24 cellular contexts compared by ENCODE assay signal in genomic region chr7:38878694-38879457, GRCh38.
"Had no signal": no experiment of that assay in that cellular context is flagged by ENCODE, and none has a peak within 500 bp of the region (broad histone marks: within the 10 kb centered on the region; RNA-seq: fewer than 3 reads in every experiment).

No MANE protein-coding gene starts in this region.

- H3K4me3 ChIP-seq: ascending aorta, left ventricle myocardium inferior, ovary, prostate gland, spleen, upper lobe of left lung had no signal

- H3K4me1 ChIP-seq: ascending aorta, prostate gland, upper lobe of left lung had no signal

- H3K36me3 ChIP-seq: ascending aorta, brain microvascular endothelial cell, left ventricle myocardium inferior, ovary, prostate gland, spleen, upper lobe of left lung had no signal

- DNase-seq: activated CD4-positive, alpha-beta T cell treated with anti-CD3 and anti-CD28 coated beads for 1 hour; activated CD4-positive, alpha-beta T cell treated with anti-CD3 and anti-CD28 coated beads, Interleukin-2, amount 50 U/mL, for 1 hour; activated CD8-positive, alpha-beta T cell treated with anti-CD3 and anti-CD28 coated beads, Interleukin-2, amount 10 ng/mL, durations not matched to agents 7 days and 5 days; activated gamma-delta T cell treated with Interleukin-2 at 50 U/mL for 16 hours; activated T-cell treated with anti-CD3 and anti-CD28 coated beads, Interleukin-2, amount 50 U/mL, for 1 hour; brain microvascular endothelial cell; central memory CD4-positive, alpha-beta T cell; dermis blood vessel endothelial cell; effector CD8-positive, alpha-beta T cell; erythroblast; glutamatergic neuron; hypothalamus; left ventricle myocardium inferior; ovary; spleen; stimulated activated CD4-positive, alpha-beta T cell treated with anti-CD3 and anti-CD28 coated beads, Interleukin-4, amount 100 ng/mL, for 1 hour; stimulated activated naive CD4-positive, alpha-beta T cell treated with Interleukin-2 at 50 U/mL for 16 hours; upper lobe of left lung had no signal

- FAIRE-seq: frontal cortex had no signal

- H3K9me3 ChIP-seq: ascending aorta, ovary, prostate gland, spleen, upper lobe of left lung had no signal

- ATAC-seq: activated CD8-positive, alpha-beta T cell treated with anti-CD3 and anti-CD28 coated beads, Interleukin-2, amount 10 ng/mL, durations not matched to agents 7 days and 5 days; activated naive CD4-positive, alpha-beta T cell treated with anti-CD3 and anti-CD28 coated beads, Interleukin-2, amount 50 U/mL, for 72 hours; natural killer cell treated with Interleukin-12 subunit alpha and Interleukin-12 subunit beta and Interleukin-15 and Interleukin-18, amount 100 ng/mL, for 72 hours had no signal

- H3K27ac ChIP-seq: ascending aorta, brain microvascular endothelial cell, left ventricle myocardium inferior, ovary, prostate gland, spleen, upper lobe of left lung, VCaP had no signal

- H3K27me3 ChIP-seq: ascending aorta, brain microvascular endothelial cell, ovary, spleen, upper lobe of left lung had no signal
